Comparison of ENCODE assay signal across 9 cellular contexts in genomic region chr2:231671617-231672350, GRCh38. TPM values are rescaled to one million over a fixed set of nuclear protein-coding genes. Genes with fewer than 3 reads are reported as not detected.
A peak's percentile ranks its signal among the peaks of the same experiment; 100 is the strongest.
DNase-seq lines count a peak whose midpoint lies in the region; ATAC-seq, FAIRE-seq and TF ChIP-seq lines count a peak whose summit lies in the region.
"Had no signal": no experiment of that assay in that cellular context is flagged by ENCODE, and none has a peak within 500 bp of the region (broad histone marks: within the 10 kb centered on the region; RNA-seq: fewer than 3 reads in every experiment).

No MANE protein-coding gene starts in this region.

- TF ChIP-seq CTCF in coronary artery (IDR thresholded peaks at IDR 0.05): no peak
- TF ChIP-seq CTCF in stomach (IDR thresholded peaks at IDR 0.05): no peak

- no peaks in the 10 kb centered on the region for H3K9me3 Mint-ChIP-seq in immature natural killer cell

- H3K9me3 ChIP-seq in stomach: no peaks in the 10 kb centered on the region

- H3K27me3 ChIP-seq in stomach: no peaks in the 10 kb centered on the region

- no peak overlapping the region for H3K4me3 ChIP-seq in coronary artery
- H3K4me3 ChIP-seq in stomach: peak overlapping the region in 1 of 4 donors; percentile 14

- peak; percentile 34 for ATAC-seq in HG03103 (IDR thresholded peaks at IDR 0.05; ENCODE audit: low read depth, unreplicated experiment)
- no peak for ATAC-seq in HG03025 (IDR thresholded peaks at IDR 0.05; ENCODE audit: low FRiP score, unreplicated experiment)

- H3K27ac ChIP-seq in coronary artery (peak overlapping the region in 1 of 2 donors; percentile 85), stomach (peak overlapping the region; percentile 33 to 95 (median 91))
- H3K27ac ChIP-seq: VCaP had no signal

- peaks cover 4 to 6% of the 10 kb centered on the region in 2 donors for H3K4me1 Mint-ChIP-seq in immature natural killer cell

- peaks cover 57 to 76% (median 70%) of the 10 kb centered on the region in 4 donors for H3K4me1 ChIP-seq in stomach

- in situ Hi-C loops in KBM-7 (cut with MboI; ENCODE audit: low pct_unique_long_range_greater_than_20kb, low sequenced_read_pairs): no loop called here

- TF ChIP-seq EP300 in stomach (IDR thresholded peaks at IDR 0.05): no peak

- intact Hi-C loops in stomach (cut with DNase I; ENCODE audit: low total_unique reads): loop anchor here (5.0 kb wide), 1 partner anchor 59 kb away; no protein-coding TSS in a partner anchor

- H3K27me3 Mint-ChIP-seq in immature natural killer cell (ENCODE audit: low read depth in 3 of 3): peaks cover 0 to 5% (median 0%) of the 10 kb centered on the region in 3 donors

- 39 to 65% (median 58%) methylated on average over 17 to 19 of the region's 19 CpGs for WGBS in stomach, 5 donors

- H3K27ac Mint-ChIP-seq in immature natural killer cell: peak overlapping the region in 1 of 6 donors; percentile 34

- H3K36me3 Mint-ChIP-seq in immature natural killer cell: no peaks in the 10 kb centered on the region

- H3K4me3 Mint-ChIP-seq in immature natural killer cell: no peak overlapping the region

- peak; percentile 96 for FAIRE-seq in GM19239 (lab: Jason Lieb, UNC)

- H3K36me3 ChIP-seq in stomach: no peaks in the 10 kb centered on the region

- TF ChIP-seq POLR2A in stomach (IDR thresholded peaks at IDR 0.05): no peak

- no peak for DNase-seq in GM19239 (ENCODE audit: insufficient read length, low spot score)
- DNase-seq in coronary artery (ENCODE audit: low spot score): peak; percentile 72
- DNase-seq in stomach: peak; percentile 67
- DNase-seq in KBM-7: no peak
- DNase-seq in activated CD4-positive, alpha-beta T cell treated with anti-CD3 and anti-CD28 coated beads for 48 hours: no peak
- no peak for DNase-seq in immature natural killer cell

RNA-seq across cellular contexts. Expression of gene PTMA, which starts 36.5 kb away (rescaled TPM):
- total RNA-seq in stomach: 1,000 to 10,000 TPM in 1 of 5 donors, 100 to 1,000 TPM in 4; 244 to 1,175 (median 701) TPM
- polyA plus RNA-seq in stomach: 1,000 to 10,000 TPM; 1,451 to 2,006 (median 1,527) TPM
- polyA plus RNA-seq in immature natural killer cell: 1,000 to 10,000 TPM in 2 of 3 donors, 100 to 1,000 TPM in 1; 953 to 2,361 (median 1,987) TPM

Comparison
In these comparisons a context has a peak if more than half of its experiments do, and no peak if none do; other contexts are left out.
1. DNase-seq: peak in coronary artery (single experiment) and stomach (single experiment); none in GM19239 (single experiment), KBM-7 (single experiment), activated CD4-positive, alpha-beta T cell treated with anti-CD3 and anti-CD28 coated beads for 48 hours (single experiment) and immature natural killer cell (0 of 3).